In genomic region chr2:215779912-215780311, GRCh38 we compare ENCODE assay signal across 23 cellular contexts.
A peak's percentile ranks its signal among the peaks of the same experiment; 100 is the strongest.
DNase-seq lines count a peak whose midpoint lies in the region; ATAC-seq, FAIRE-seq and TF ChIP-seq lines count a peak whose summit lies in the region.
"Had no signal": no experiment of that assay in that cellular context is flagged by ENCODE, and none has a peak within 500 bp of the region (broad histone marks: within the 10 kb centered on the region; RNA-seq: fewer than 3 reads in every experiment).

No MANE protein-coding gene starts in this region.

- H3K27me3 ChIP-seq in GM23338 (ENCODE audit: insufficient read depth), result no peaks in the 10 kb centered on the region
- no peaks in the 10 kb centered on the region for H3K27me3 ChIP-seq in SJCRH30
- H3K27me3 ChIP-seq in uterus, result no peaks in the 10 kb centered on the region

- no peaks in the 10 kb centered on the region; the same call in 1 of the 2 replicates for H3K4me1 ChIP-seq in GM23338 (ENCODE audit: insufficient read depth)
- peaks cover 38% of the 10 kb centered on the region for H3K4me1 ChIP-seq in SJCRH30
- no peaks in the 10 kb centered on the region for H3K4me1 ChIP-seq in uterus

- no peak for ATAC-seq in GM23338
- ATAC-seq: SK-N-SH treated with all-trans-retinoic acid at 6 μM for 48 hours had no signal

- no peaks in the 10 kb centered on the region for H4K20me1 ChIP-seq in GM23338 (replicated peaks; ENCODE audit: insufficient read depth)

- intact Hi-C loops in uterus (cut with DNase I; ENCODE audit: low total_unique reads), result no loop called here

- H3K4me1 Mint-ChIP-seq in GM23338 (no peaks in the 10 kb centered on the region), nephron (peaks cover 42% of the 10 kb centered on the region), progenitor cell of endocrine pancreas (ENCODE audit: low read depth) (peaks cover 14% of the 10 kb centered on the region)
- H3K4me1 Mint-ChIP-seq: B cell had no signal

- DNase-seq in GM23338 (ENCODE audit: low spot score), result no peak
- DNase-seq in SJCRH30, result no peak
- no peak for DNase-seq in uterus
- DNase-seq in NCI-H1694 treated with DMSO at 0.1 percent for 48 hours (lab: John Stamatoyannopoulos, UW), result no peak
- DNase-seq in progenitor cell of endocrine pancreas (ENCODE audit: low spot score, unreplicated experiment), result no peak
- no peak for DNase-seq in HTR-8/SVneo (ENCODE audit: insufficient read length, low spot score)
- DNase-seq: Calu3, DMS79 treated with DMSO at 0.1 percent for 48 hours, H7, NCI-H1092, NCI-H1417 treated with DMSO at 0.1 percent for 48 hours, NCI-H187, NCI-H2081 treated with DMSO at 0.1 percent for 48 hours, NCI-H446, NCI-H524 treated with DMSO at 0.1 percent for 48 hours, NCI-H774 had no signal

- no peaks in the 10 kb centered on the region for H3K27me3 Mint-ChIP-seq in GM23338 (ENCODE audit: insufficient read depth, low read depth, poor library complexity)
- no peaks in the 10 kb centered on the region for H3K27me3 Mint-ChIP-seq in nephron (ENCODE audit: low read depth)
- no peaks in the 10 kb centered on the region for H3K27me3 Mint-ChIP-seq in progenitor cell of endocrine pancreas

- no peak for TF ChIP-seq POLR2A in uterus (IDR thresholded peaks at IDR 0.05)

- H3K9me3 Mint-ChIP-seq in GM23338, result no peaks in the 10 kb centered on the region
- H3K9me3 Mint-ChIP-seq in nephron, result no peaks in the 10 kb centered on the region
- peaks cover 3% of the 10 kb centered on the region for H3K9me3 Mint-ChIP-seq in progenitor cell of endocrine pancreas (ENCODE audit: low read depth)
- H3K9me3 Mint-ChIP-seq: IgD-negative memory B cell had no signal

- H3K4me3 ChIP-seq in GM23338, result no peak overlapping the region
- H3K4me3 ChIP-seq in SJCRH30, result no peak overlapping the region
- no peak overlapping the region for H3K4me3 ChIP-seq in uterus

- H3K27ac Mint-ChIP-seq in GM23338 (no peak overlapping the region; the same call in 1 of the 2 replicates), nephron (peak overlapping the region; percentile 69 to 90 (median 82)), progenitor cell of endocrine pancreas (no peak overlapping the region)
- H3K27ac Mint-ChIP-seq: B cell, CD14-positive monocyte, IgD-negative memory B cell had no signal

- H3K79me2 ChIP-seq in GM23338 (replicated peaks; ENCODE audit: insufficient read depth), result no peaks in the 10 kb centered on the region

- H3K4me3 Mint-ChIP-seq in GM23338, result no peak overlapping the region
- no peak overlapping the region for H3K4me3 Mint-ChIP-seq in nephron
- no peak overlapping the region for H3K4me3 Mint-ChIP-seq in progenitor cell of endocrine pancreas (ENCODE audit: low read depth)
- H3K4me3 Mint-ChIP-seq: B cell, CD14-positive monocyte, IgD-negative memory B cell had no signal

- no peak overlapping the region for H3K27ac ChIP-seq in GM23338 (ENCODE audit: low read depth)
- peak overlapping the region; percentile 89 for H3K27ac ChIP-seq in SJCRH30
- H3K27ac ChIP-seq in uterus, result peak overlapping the region; percentile 10 to 52

- 0 out of 2 replicates have a peak, but pooled peaks cover 6% of the 10 kb centered on the region for H3K9me2 ChIP-seq in GM23338 (ENCODE audit: insufficient read depth)

- no peaks in the 10 kb centered on the region for H3K36me3 ChIP-seq in GM23338 (ENCODE audit: insufficient read depth)
- no peaks in the 10 kb centered on the region for H3K36me3 ChIP-seq in SJCRH30
- no peaks in the 10 kb centered on the region for H3K36me3 ChIP-seq in uterus

- H3F3A ChIP-seq in GM23338 (replicated peaks; ENCODE audit: low read depth), result no peaks in the 10 kb centered on the region

- H3K36me3 Mint-ChIP-seq in GM23338 (ENCODE audit: low read depth), result no peaks in the 10 kb centered on the region
- no peaks in the 10 kb centered on the region for H3K36me3 Mint-ChIP-seq in nephron (ENCODE audit: low read depth)
- no peaks in the 10 kb centered on the region for H3K36me3 Mint-ChIP-seq in progenitor cell of endocrine pancreas (ENCODE audit: insufficient read depth)
- H3K36me3 Mint-ChIP-seq: CD14-positive monocyte, IgD-negative memory B cell had no signal

- TF ChIP-seq CTCF in GM23338 (conservative IDR thresholded peaks at IDR 0.05; ENCODE audit: low read depth in 2 of 2) (no peak), nephron (IDR thresholded peaks at IDR 0.05; ENCODE audit: unreplicated experiment in 3 of 3) (no peak), uterus (IDR thresholded peaks at IDR 0.05) (no peak), progenitor cell of endocrine pancreas (IDR thresholded peaks at IDR 0.05; ENCODE audit: unreplicated experiment) (no peak)

- H3K4me2 ChIP-seq in GM23338, result no peak overlapping the region

- peak overlapping the region; percentile 84 for H2AFZ ChIP-seq in GM23338

- no peak for FAIRE-seq in HTR-8/SVneo (lab: Jason Lieb, UNC)
- FAIRE-seq: GM12892, GM19239 had no signal

- H3K9me3 ChIP-seq in SJCRH30 (replicated peaks) (no peaks in the 10 kb centered on the region; the same call in 1 of the 2 replicates), uterus (no peaks in the 10 kb centered on the region)

TF ChIP-seq in GM23338, 12 proteins besides CTCF, POLR2A, EP300 and RAD21 (continues in another document):
- TF ChIP-seq EZH2 (IDR thresholded peaks at IDR 0.05; ENCODE audit: low read depth, unreplicated experiment) (no peak), NANOG (IDR thresholded peaks at IDR 0.05; ENCODE audit: borderline replicate concordance) (no peak), ZNF462 (CRISPR knock-in tag; IDR thresholded peaks at IDR 0.05) (no peak)

Comparison
In these comparisons a context has a peak if more than half of its experiments do, and no peak if none do; other contexts are left out.
1. H3K27ac Mint-ChIP-seq: peak in nephron (3 of 3); none in GM23338 (single experiment) and progenitor cell of endocrine pancreas (single experiment).